ENCODE assay signal across 35 cellular contexts in the genomic region with DNA sequence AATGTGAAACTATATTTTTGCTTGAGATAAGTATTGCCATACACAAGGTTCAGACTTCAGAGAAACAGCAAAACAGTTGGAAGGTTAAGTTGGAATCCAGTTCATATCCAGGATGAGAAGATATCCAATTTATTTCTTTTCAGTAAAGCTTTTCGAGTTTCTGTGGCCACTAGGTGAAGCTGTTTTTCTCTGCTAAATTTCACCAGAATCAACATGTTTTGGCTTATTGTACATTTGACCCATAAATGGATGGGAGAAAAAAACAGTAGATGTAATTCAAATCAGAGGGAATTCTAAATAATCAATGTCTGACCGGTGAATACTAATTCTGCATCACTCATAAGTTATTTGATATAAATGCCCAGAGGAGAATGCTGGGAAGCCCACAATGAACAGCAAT. TPM values are rescaled to one million over a fixed set of nuclear protein-coding genes. Genes with fewer than 3 reads are reported as not detected.
A peak's percentile ranks its signal among the peaks of the same experiment; 100 is the strongest.
DNase-seq lines count a peak whose midpoint lies in the region; TF ChIP-seq lines count a peak whose summit lies in the region.
"Had no signal": no experiment of that assay in that cellular context is flagged by ENCODE, and none has a peak within 500 bp of the region (broad histone marks: within the 10 kb centered on the region; RNA-seq: fewer than 3 reads in every experiment).

No MANE protein-coding gene starts in this region.

- no peak overlapping the region for H3K27ac Mint-ChIP-seq in activated T-cell treated with anti-CD3 and anti-CD28 coated beads, Interleukin-2, amount 50 U/mL, for 24 hours
- H3K27ac Mint-ChIP-seq: activated CD8-positive, alpha-beta T cell treated with anti-CD3 and anti-CD28 coated beads, Interleukin-2, amount 10 ng/mL, durations not matched to agents 7 days and 5 days; activated naive CD4-positive, alpha-beta T cell treated with anti-CD3 and anti-CD28 coated beads, Interleukin-2, amount 50 U/mL, for 24 hours; activated T-helper 17 cell treated with anti-CD3 and anti-CD28 coated beads, Interleukin-2, amount 50 U/mL, for 72 hours; mesothelial cell of epicardium; naive B cell; stimulated activated effector memory CD8-positive, alpha-beta T cell treated with anti-CD3 and anti-CD28 coated beads, Interleukin-12 subunit alpha, Interleukin-12 subunit beta, amount 100 ng/mL, for 72 hours had no signal

- H3K4me3 Mint-ChIP-seq in activated T-cell treated with anti-CD3 and anti-CD28 coated beads, Interleukin-2, amount 50 U/mL, for 24 hours, result no peak overlapping the region
- H3K4me3 Mint-ChIP-seq: activated CD8-positive, alpha-beta T cell treated with anti-CD3 and anti-CD28 coated beads, Interleukin-2, amount 10 ng/mL, durations not matched to agents 7 days and 5 days; activated naive CD4-positive, alpha-beta T cell treated with anti-CD3 and anti-CD28 coated beads, Interleukin-2, amount 50 U/mL, for 24 hours; activated T-helper 17 cell treated with anti-CD3 and anti-CD28 coated beads, Interleukin-2, amount 50 U/mL, for 72 hours; mesothelial cell of epicardium; naive B cell; stimulated activated effector memory CD8-positive, alpha-beta T cell treated with anti-CD3 and anti-CD28 coated beads, Interleukin-12 subunit alpha, Interleukin-12 subunit beta, amount 100 ng/mL, for 72 hours had no signal

- no peaks in the 10 kb centered on the region for H3K36me3 Mint-ChIP-seq in activated T-cell treated with anti-CD3 and anti-CD28 coated beads, Interleukin-2, amount 50 U/mL, for 24 hours (ENCODE audit: low read depth)
- H3K36me3 Mint-ChIP-seq: mesothelial cell of epicardium; stimulated activated effector memory CD8-positive, alpha-beta T cell treated with anti-CD3 and anti-CD28 coated beads, Interleukin-12 subunit alpha, Interleukin-12 subunit beta, amount 100 ng/mL, for 72 hours had no signal

- POLR2A ChIA-PET in AG04450 (lab: Yijun Ruan, JAX), result no interaction called here

- no peaks in the 10 kb centered on the region for H3K4me1 Mint-ChIP-seq in activated T-cell treated with anti-CD3 and anti-CD28 coated beads, Interleukin-2, amount 50 U/mL, for 24 hours (ENCODE audit: low read depth)
- H3K4me1 Mint-ChIP-seq: activated naive CD4-positive, alpha-beta T cell treated with anti-CD3 and anti-CD28 coated beads, Interleukin-2, amount 50 U/mL, for 24 hours; activated T-helper 17 cell treated with anti-CD3 and anti-CD28 coated beads, Interleukin-2, amount 50 U/mL, for 72 hours; mesothelial cell of epicardium; naive B cell; stimulated activated effector memory CD8-positive, alpha-beta T cell treated with anti-CD3 and anti-CD28 coated beads, Interleukin-12 subunit alpha, Interleukin-12 subunit beta, amount 100 ng/mL, for 72 hours had no signal

- in situ Hi-C loops in astrocyte of the cerebellum (cut with HindIII; ENCODE audit: low sequenced_read_pairs), result no loop called here

- H3K27me3 ChIP-seq in AG04450 (ENCODE audit: control insufficient read depth, insufficient read depth, low read length), result no peaks in the 10 kb centered on the region
- H3K27me3 ChIP-seq: gastrocnemius medialis, Peyer's patch, transverse colon had no signal

- H3K27ac ChIP-seq in AG04450 (ENCODE audit: low read depth, low read length) (no peak overlapping the region), caudate nucleus (ENCODE audit: low read depth, low read length) (no peak overlapping the region)
- H3K27ac ChIP-seq: A549, coronary artery, gastrocnemius medialis, Peyer's patch, psoas muscle, transverse colon had no signal

- CTCF ChIA-PET in AG04450 (lab: Charles Lee), result interaction anchor here (1.1 to 1.4 kb wide), 3 partner anchors 14 to 292 kb away, joined by 3 to 8 read pairs (median 4); no protein-coding TSS in a partner anchor

- TF ChIP-seq CTCF in AG04450 (IDR thresholded peaks at IDR 0.05; ENCODE audit: low read depth, low read length) (peak; percentile 36), astrocyte of the cerebellum (IDR thresholded peaks at IDR 0.05; ENCODE audit: low read depth, low read length, missing control alignments) (peak; percentile 24), fibroblast of the aortic adventitia (IDR thresholded peaks at IDR 0.05; ENCODE audit: insufficient read depth, low read length) (peak; percentile 17)

- no peaks in the 10 kb centered on the region for H3K9me3 ChIP-seq in AG04450 (ENCODE audit: control insufficient read depth, insufficient read depth, low read length)
- H3K9me3 ChIP-seq: A549, Caco-2, gastrocnemius medialis, Peyer's patch, psoas muscle, transverse colon had no signal

- DNase-seq in AG04450 (ENCODE audit: low read depth, low spot score) (no peak), ELR (ENCODE audit: low read depth) (peak; percentile 6), astrocyte of the cerebellum (ENCODE audit: low read depth) (no peak), fibroblast of the aortic adventitia (ENCODE audit: low read depth) (peak; percentile 6), caudate nucleus (lab: John Stamatoyannopoulos, UW) (no peak), T-helper 1 cell (no peak)
- no peak for DNase-seq in activated CD4-positive, CD25-positive, alpha-beta regulatory T cell (lab: John Stamatoyannopoulos, UW)
- no peak for DNase-seq in activated T-cell treated with anti-CD3 and anti-CD28 coated beads, Interleukin-2, amount 50 U/mL, for 24 hours
- DNase-seq: activated CD4-positive, alpha-beta T cell treated with anti-CD3 and anti-CD28 coated beads for 4 hours; activated CD8-positive, alpha-beta T cell treated with anti-CD3 and anti-CD28 coated beads, Interleukin-2, amount 10 ng/mL, durations not matched to agents 7 days and 5 days; amygdala; C1 segment of cervical spinal cord; Caco-2; effector CD8-positive, alpha-beta T cell; gastrocnemius medialis; KG1; kidney glomerular epithelial cell; naive B cell; NCI-H1417 treated with DMSO at 0.1 percent for 48 hours; NCI-H2081; NCI-H2227 treated with DMSO at 0.1 percent for 48 hours; NCI-H69; Peyer's patch; psoas muscle; SHP77 treated with DMSO at 0.1 percent for 48 hours; stimulated activated CD4-positive, alpha-beta T cell treated with anti-CD3 and anti-CD28 coated beads, Interleukin-15, amount 100 ng/mL, for 24 hours; stimulated activated CD4-positive, alpha-beta T cell treated with anti-CD3 and anti-CD28 coated beads, Interleukin-4, amount 100 ng/mL, for 4 hours; T-helper 9 cell; transverse colon had no signal

- H3K9me3 Mint-ChIP-seq in activated T-cell treated with anti-CD3 and anti-CD28 coated beads, Interleukin-2, amount 50 U/mL, for 24 hours, result no peaks in the 10 kb centered on the region
- H3K9me3 Mint-ChIP-seq: activated naive CD4-positive, alpha-beta T cell treated with anti-CD3 and anti-CD28 coated beads, Interleukin-2, amount 50 U/mL, for 24 hours; activated T-helper 17 cell treated with anti-CD3 and anti-CD28 coated beads, Interleukin-2, amount 50 U/mL, for 72 hours; mesothelial cell of epicardium; naive B cell; stimulated activated effector memory CD8-positive, alpha-beta T cell treated with anti-CD3 and anti-CD28 coated beads, Interleukin-12 subunit alpha, Interleukin-12 subunit beta, amount 100 ng/mL, for 72 hours had no signal

- H3K4me3 ChIP-seq in AG04450 (ENCODE audit: low read depth, low read length) (no peak overlapping the region), astrocyte of the cerebellum (ENCODE audit: low read depth, low read length) (no peak overlapping the region), fibroblast of the aortic adventitia (ENCODE audit: low read depth, low read length) (no peak overlapping the region)
- H3K4me3 ChIP-seq: A549, coronary artery, gastrocnemius medialis, Peyer's patch, psoas muscle, transverse colon had no signal

- H3K27me3 Mint-ChIP-seq in activated T-cell treated with anti-CD3 and anti-CD28 coated beads, Interleukin-2, amount 50 U/mL, for 24 hours, result no peaks in the 10 kb centered on the region
- H3K27me3 Mint-ChIP-seq: activated naive CD4-positive, alpha-beta T cell treated with anti-CD3 and anti-CD28 coated beads, Interleukin-2, amount 50 U/mL, for 24 hours; activated T-helper 17 cell treated with anti-CD3 and anti-CD28 coated beads, Interleukin-2, amount 50 U/mL, for 72 hours had no signal

RNA-seq across cellular contexts. Expression of a gene that starts 9.1 kb away (rescaled TPM):
- polyA plus RNA-seq in AG04450 (2011; rRNA removed), result 17.6 and 24.6 TPM in 2 replicates
- polyA minus RNA-seq in AG04450 (2011; rRNA and poly(A)+ RNA removed), result 11.2 and 18.9 TPM in 2 replicates
- total RNA-seq in fibroblast of the aortic adventitia (ENCODE audit: low replicate concordance), result 18.8 and 27.5 TPM in 2 replicates

Comparison
In these comparisons a context has a peak if more than half of its experiments do, and no peak if none do; other contexts are left out.
1. DNase-seq: peak in ELR (single experiment) and fibroblast of the aortic adventitia (single experiment); none in AG04450 (single experiment), astrocyte of the cerebellum (single experiment), activated CD4-positive, CD25-positive, alpha-beta regulatory T cell (0 of 4), caudate nucleus (0 of 61), activated T-cell treated with anti-CD3 and anti-CD28 coated beads, Interleukin-2, amount 50 U/mL, for 24 hours (single experiment) and T-helper 1 cell (0 of 5).
2. Peak in every context shown above with its lines, with median percentiles within 50 percentile points of each other: CTCF ChIP-seq.